9 cellular contexts compared by ENCODE assay signal in genomic region chr10:43398939-43399871, GRCh38. TPM values are rescaled to one million over a fixed set of nuclear protein-coding genes. Genes with fewer than 3 reads are reported as not detected.
DNase-seq lines count a peak whose midpoint lies in the region; ATAC-seq, FAIRE-seq and TF ChIP-seq lines count a peak whose summit lies in the region.
"Had no signal": no experiment of that assay in that cellular context is flagged by ENCODE, and none has a peak within 500 bp of the region (broad histone marks: within the 10 kb centered on the region; RNA-seq: fewer than 3 reads in every experiment).

No MANE protein-coding gene starts in this region.

- no peaks in the 10 kb centered on the region for H3K27me3 ChIP-seq in SK-N-SH (ENCODE audit: insufficient read depth)
- no peaks in the 10 kb centered on the region for H3K27me3 ChIP-seq in endothelial cell of umbilical vein (ENCODE audit: control insufficient read depth in 2 of 2, insufficient read depth in 2 of 2, low read length in 2 of 2)

- H3K9me3 ChIP-seq in SK-N-SH = no peaks in the 10 kb centered on the region
- no peaks in the 10 kb centered on the region for H3K9me3 ChIP-seq in SK-N-MC (ENCODE audit: low read depth, low read length)
- H3K9me3 ChIP-seq in endothelial cell of umbilical vein (replicated peaks; ENCODE audit: control insufficient read depth, insufficient read depth, low read length) = no peaks in the 10 kb centered on the region

- H3K4me2 ChIP-seq in SK-N-SH (peak overlapping the region; percentile 86; the same call in 1 of the 2 replicates), endothelial cell of umbilical vein (ENCODE audit: insufficient read depth, low read length) (no peak overlapping the region)

- no peak for TF ChIP-seq POLR2A in endothelial cell of umbilical vein (IDR thresholded peaks at IDR 0.05; ENCODE audit: low read depth, low read length)

- H3K9me3 Mint-ChIP-seq in stimulated activated memory B cell treated with anti-CD40 and anti-IgM and Interleukin-4, amounts not matched to agents 10 μg/mL and 1 μg/mL and 100 μg/mL, for 72 hours = no peaks in the 10 kb centered on the region

- H3K9me2 ChIP-seq in SK-N-SH = no peaks in the 10 kb centered on the region

- DNase-seq in SK-N-SH = no peak
- no peak for DNase-seq in SK-N-MC (ENCODE audit: low read depth, low spot score)
- DNase-seq in endothelial cell of umbilical vein (ENCODE audit: low read depth, low spot score) = no peak
- no peak for DNase-seq in middle frontal gyrus (ENCODE audit: extremely low spot score, low spot score)
- DNase-seq in G401 (ENCODE audit: low spot score) = no peak

- H3K27me3 Mint-ChIP-seq in stimulated activated memory B cell treated with anti-CD40 and anti-IgM and Interleukin-4, amounts not matched to agents 10 μg/mL and 1 μg/mL and 100 μg/mL, for 72 hours = no peaks in the 10 kb centered on the region

- H3K27ac Mint-ChIP-seq in stimulated activated memory B cell treated with anti-CD40 and anti-IgM and Interleukin-4, amounts not matched to agents 10 μg/mL and 1 μg/mL and 100 μg/mL, for 72 hours = peak overlapping the region; percentile 58

- H3K36me3 ChIP-seq in SK-N-SH (replicated peaks in 1 of 2; ENCODE audit: control insufficient read depth in 1 of 2, insufficient read depth in 2 of 2, low read length in 1 of 2) (peaks cover 9 to 34% of the 10 kb centered on the region in 2 experiments), SK-N-MC (ENCODE audit: insufficient read depth, low read length) (peaks cover 26% of the 10 kb centered on the region), endothelial cell of umbilical vein (ENCODE audit: control insufficient read depth in 2 of 2, extremely low read depth in 1 of 2, insufficient read depth in 2 of 2, low read length in 2 of 2) (peaks cover 0 to 2% of the 10 kb centered on the region in 2 experiments)

- dilution Hi-C loops in endothelial cell of umbilical vein (cut with MboI; ENCODE audit: extremely low pct_ligation_motif_present, low sequenced_read_pairs) = no loop called here

- H3K36me3 Mint-ChIP-seq in stimulated activated memory B cell treated with anti-CD40 and anti-IgM and Interleukin-4, amounts not matched to agents 10 μg/mL and 1 μg/mL and 100 μg/mL, for 72 hours = peaks cover 42% of the 10 kb centered on the region

- H4K20me1 ChIP-seq in SK-N-SH (ENCODE audit: insufficient read depth) (peaks cover 89% of the 10 kb centered on the region), endothelial cell of umbilical vein (replicated peaks; ENCODE audit: control insufficient read depth, extremely low read depth, insufficient read depth, low read length) (peaks cover 13% of the 10 kb centered on the region)

- in situ Hi-C loops in G401 (cut with HindIII; ENCODE audit: low sequenced_read_pairs) = no loop called here

- H3K4me3 ChIP-seq in SK-N-SH (ENCODE audit: low read depth in 2 of 2, low read length in 1 of 2) = no peak overlapping the region
- H3K4me3 ChIP-seq in SK-N-MC = no peak overlapping the region
- no peak overlapping the region for H3K4me3 ChIP-seq in endothelial cell of umbilical vein (replicated peaks in 1 of 3; ENCODE audit: insufficient read depth in 1 of 3, low read depth in 1 of 3, low read length in 3 of 3)

- H2AFZ ChIP-seq in SK-N-SH (ENCODE audit: low read depth) (no peak overlapping the region), endothelial cell of umbilical vein (ENCODE audit: low read depth, low read length) (no peak overlapping the region)

- POLR2A ChIA-PET in SK-N-SH (lab: Yijun Ruan, JAX) = no interaction called here
- POLR2A ChIA-PET in endothelial cell of umbilical vein (lab: Charles Lee) = no interaction called here

- H3K9ac ChIP-seq in SK-N-SH (peak overlapping the region; percentile 88; the same call in 1 of the 2 replicates), SK-N-MC (ENCODE audit: insufficient read length) (no peak overlapping the region), endothelial cell of umbilical vein (replicated peaks; ENCODE audit: extremely low read depth, insufficient read depth, low read length) (no peak overlapping the region)

- H3K4me3 Mint-ChIP-seq in stimulated activated memory B cell treated with anti-CD40 and anti-IgM and Interleukin-4, amounts not matched to agents 10 μg/mL and 1 μg/mL and 100 μg/mL, for 72 hours = peak overlapping the region; percentile 17

- H3K27ac ChIP-seq in SK-N-SH (ENCODE audit: low read depth in 2 of 2, low read length in 1 of 2) = peak overlapping the region in 1 of 2 experiments; percentile 76; a peak in 2 of 4 replicates
- H3K27ac ChIP-seq in SK-N-MC = peak overlapping the region; percentile 73
- H3K27ac ChIP-seq in endothelial cell of umbilical vein (ENCODE audit: insufficient read depth, low read depth, low read length) = peak overlapping the region; percentile 9

- peaks cover 33% of the 10 kb centered on the region for H3F3A ChIP-seq in SK-N-SH (replicated peaks; ENCODE audit: insufficient read depth)

- TF ChIP-seq RAD21 in SK-N-SH (IDR thresholded peaks at IDR 0.05; ENCODE audit: low read length) = no peak

- no peak for FAIRE-seq in endothelial cell of umbilical vein (lab: Jason Lieb, UNC)

- no peaks in the 10 kb centered on the region for H3K9me1 ChIP-seq in endothelial cell of umbilical vein (replicated peaks; ENCODE audit: control insufficient read depth, extremely low read depth, insufficient read depth, low read length)

- CTCF ChIA-PET in SK-N-SH (lab: Yijun Ruan, JAX) = no interaction called here
- CTCF ChIA-PET in endothelial cell of umbilical vein (lab: Charles Lee) = interaction anchor here (0.5 to 0.7 kb wide), 2 partner anchors 9 to 228 kb away, joined by 3 to 4 read pairs; no protein-coding TSS in a partner anchor

- peaks cover 84% of the 10 kb centered on the region for H3K4me1 Mint-ChIP-seq in stimulated activated memory B cell treated with anti-CD40 and anti-IgM and Interleukin-4, amounts not matched to agents 10 μg/mL and 1 μg/mL and 100 μg/mL, for 72 hours

- H3K79me2 ChIP-seq in SK-N-SH (ENCODE audit: insufficient read depth) (peaks cover 96% of the 10 kb centered on the region), endothelial cell of umbilical vein (ENCODE audit: control insufficient read depth, insufficient read depth, low read length) (peaks cover 93% of the 10 kb centered on the region)

- BruUV-seq in endothelial cell of umbilical vein (replicated peaks; lab: Mats Ljungman, UMichigan) = no TSS peak

- no peak for TF ChIP-seq EP300 in SK-N-SH (IDR thresholded peaks at IDR 0.05; ENCODE audit: borderline replicate concordance in 1 of 2, low read depth in 1 of 2, low read length in 1 of 2)

- WGBS in SK-N-SH (ENCODE audit: low lambda C conversion rate) = 91% methylated on average over 3 of the region's 3 CpGs

- peaks cover 20 to 51% of the 10 kb centered on the region in 2 experiments for H3K4me1 ChIP-seq in SK-N-SH (ENCODE audit: control insufficient read depth in 1 of 2, insufficient read depth in 2 of 2, low read depth in 1 of 2, low read length in 1 of 2)
- peaks cover 51% of the 10 kb centered on the region for H3K4me1 ChIP-seq in endothelial cell of umbilical vein (ENCODE audit: control insufficient read depth, extremely low read depth, insufficient read depth, low read length)

- intact Hi-C loops in endothelial cell of umbilical vein (cut with micrococcal nuclease) = no loop called here

- TF ChIP-seq CTCF in SK-N-SH (IDR thresholded peaks at IDR 0.05) (no peak), endothelial cell of umbilical vein (IDR thresholded peaks at IDR 0.05; ENCODE audit: extremely low read depth in 1 of 2, insufficient read depth in 1 of 2, low read depth in 1 of 2, low read length in 2 of 2) (no peak)

- no peak for ATAC-seq in SK-N-SH treated with all-trans-retinoic acid at 6 μM for 48 hours
- ATAC-seq in stimulated activated memory B cell treated with anti-CD40 and anti-IgM and Interleukin-4, amounts not matched to agents 10 μg/mL and 1 μg/mL and 100 μg/mL, for 72 hours = no peak
- no peak for ATAC-seq in GM18909 (IDR thresholded peaks at IDR 0.05; ENCODE audit: poor library complexity, unreplicated experiment)

RNA-seq across cellular contexts. Expression of gene HNRNPF, which starts 9.8 kb away (rescaled TPM):
- 195 and 217 TPM in 2 replicates for polyA plus RNA-seq in SK-N-SH (2012; rRNA removed)
- 185 and 227 TPM in 2 replicates for polyA plus RNA-seq in SK-N-SH (2012; cell fraction: cytosol; rRNA removed)
- polyA plus RNA-seq in SK-N-SH (2012; cell fraction: nucleus; rRNA removed) = 101 and 146 TPM in 2 replicates
- 215 and 230 TPM in 2 replicates for total RNA-seq in endothelial cell of umbilical vein
- polyA plus RNA-seq in endothelial cell of umbilical vein = 126 and 144 TPM in 2 replicates
- 163 and 177 TPM in 2 replicates for polyA plus RNA-seq in endothelial cell of umbilical vein (2011; cell fraction: cytosol; rRNA removed)
- polyA plus RNA-seq in endothelial cell of umbilical vein (2011; cell fraction: nucleus; rRNA removed) = 125 and 146 TPM in 2 replicates
- 152 and 181 TPM in 2 replicates for polyA plus RNA-seq in endothelial cell of umbilical vein (2012)
- polyA minus RNA-seq in endothelial cell of umbilical vein = 192 and 223 TPM in 2 replicates
- polyA minus RNA-seq in endothelial cell of umbilical vein (2011; cell fraction: cytosol; rRNA and poly(A)+ RNA removed) = 119 TPM
- polyA minus RNA-seq in endothelial cell of umbilical vein (2011; cell fraction: nucleus; rRNA and poly(A)+ RNA removed) = 38.1 and 40.2 TPM in 2 replicates
- 344 and 404 TPM in 2 replicates for total RNA-seq in G401 (2014; rRNA removed; shearing (Covaris generic))

RNA-seq across cellular contexts. Expression of gene FXYD4, which starts 27.8 kb away (rescaled TPM):
- polyA plus RNA-seq in SK-N-SH (2012; rRNA removed) = not detected in 2 replicates
- not detected in 2 replicates for polyA plus RNA-seq in SK-N-SH (2012; cell fraction: cytosol; rRNA removed)
- polyA plus RNA-seq in SK-N-SH (2012; cell fraction: nucleus; rRNA removed) = not detected in 2 replicates
- total RNA-seq in endothelial cell of umbilical vein = not detected in 2 replicates
- polyA plus RNA-seq in endothelial cell of umbilical vein = not detected in 2 replicates
- polyA plus RNA-seq in endothelial cell of umbilical vein (2011; cell fraction: cytosol; rRNA removed) = not detected in 2 replicates
- not detected in 2 replicates for polyA plus RNA-seq in endothelial cell of umbilical vein (2011; cell fraction: nucleus; rRNA removed)
- polyA plus RNA-seq in endothelial cell of umbilical vein (2012) = not detected in 2 replicates
- polyA minus RNA-seq in endothelial cell of umbilical vein = not detected in 2 replicates
- polyA minus RNA-seq in endothelial cell of umbilical vein (2011; cell fraction: cytosol; rRNA and poly(A)+ RNA removed) = not detected
- not detected in 2 replicates for polyA minus RNA-seq in endothelial cell of umbilical vein (2011; cell fraction: nucleus; rRNA and poly(A)+ RNA removed)
- not detected in 2 replicates for total RNA-seq in G401 (2014; rRNA removed; shearing (Covaris generic))
- total RNA-seq: dermis microvascular lymphatic vessel endothelial cell had no signal

RNA-seq across cellular contexts. Expression of gene ZNF487, which starts 37.7 kb away (rescaled TPM):
- polyA plus RNA-seq in SK-N-SH (2012; rRNA removed) = 2.7 and 5.7 TPM in 2 replicates
- 4.2 and 4.3 TPM in 2 replicates for polyA plus RNA-seq in SK-N-SH (2012; cell fraction: cytosol; rRNA removed)
- polyA plus RNA-seq in SK-N-SH (2012; cell fraction: nucleus; rRNA removed) = 5.0 and 6.6 TPM in 2 replicates
- 2.6 and 3.0 TPM in 2 replicates for total RNA-seq in endothelial cell of umbilical vein
- polyA plus RNA-seq in endothelial cell of umbilical vein = 2.1 and 24.0 TPM in 2 replicates
- polyA plus RNA-seq in endothelial cell of umbilical vein (2011; cell fraction: cytosol; rRNA removed) = 2.7 and 2.9 TPM in 2 replicates
- 2.3 and 3.4 TPM in 2 replicates for polyA plus RNA-seq in endothelial cell of umbilical vein (2011; cell fraction: nucleus; rRNA removed)
- polyA plus RNA-seq in endothelial cell of umbilical vein (2012) = 2.3 and 3.3 TPM in 2 replicates
- 1.0 and 2.4 TPM in 2 replicates for polyA minus RNA-seq in endothelial cell of umbilical vein
- polyA minus RNA-seq in endothelial cell of umbilical vein (2011; cell fraction: cytosol; rRNA and poly(A)+ RNA removed) = 2.6 TPM
- 2.5 and 3.3 TPM in 2 replicates for polyA minus RNA-seq in endothelial cell of umbilical vein (2011; cell fraction: nucleus; rRNA and poly(A)+ RNA removed)
- total RNA-seq in G401 (2014; rRNA removed; shearing (Covaris generic)) = 6.7 and 10.5 TPM in 2 replicates
